Comparison of ENCODE assay signal across 12 cellular contexts in genomic region chr17:83191388-83192160, GRCh38.
DNase-seq lines count a peak whose midpoint lies in the region; ATAC-seq and TF ChIP-seq lines count a peak whose summit lies in the region.
"Had no signal": no experiment of that assay in that cellular context is flagged by ENCODE, and none has a peak within 500 bp of the region (broad histone marks: within the 10 kb centered on the region; RNA-seq: fewer than 3 reads in every experiment).

No MANE protein-coding gene starts in this region.

- intact Hi-C loops in Calu3 (cut with micrococcal nuclease; ENCODE audit: unreplicated experiment): no loop called here
- intact Hi-C loops in left lung (cut with DNase I): no loop called here

- H3K36me3 Mint-ChIP-seq in Calu3 (ENCODE audit: insufficient read depth, unreplicated experiment): no peaks in the 10 kb centered on the region

- H3K27me3 ChIP-seq in RWPE2 (ENCODE audit: insufficient read depth, poor library complexity, severe bottlenecking) (no peaks in the 10 kb centered on the region), left lung (no peaks in the 10 kb centered on the region)

- H3K4me1 ChIP-seq in RWPE2 (ENCODE audit: insufficient read depth, poor library complexity, severe bottlenecking) (no peaks in the 10 kb centered on the region), left lung (peaks cover 9 to 48% of the 10 kb centered on the region in 2 donors)

- H3K36me3 ChIP-seq in RWPE2 (ENCODE audit: low read depth) (no peaks in the 10 kb centered on the region), left lung (no peaks in the 10 kb centered on the region)

- H3K27me3 Mint-ChIP-seq in Calu3 (ENCODE audit: unreplicated experiment): peaks cover 46% of the 10 kb centered on the region

- no TSS peak for BruUV-seq in Calu3 (replicated peaks; lab: Mats Ljungman, UMichigan)

- H3K27ac Mint-ChIP-seq in Calu3 (ENCODE audit: unreplicated experiment): peak overlapping the region; percentile 38

- H3K27ac ChIP-seq in RWPE2 (ENCODE audit: poor library complexity, severe bottlenecking) (no peak overlapping the region), left lung (no peak overlapping the region), skin epidermis (peak overlapping the region in 17 of 21 experiments; percentile 14 to 92 (median 74))

- DNase-seq in Calu3 (no peak), RWPE2 (ENCODE audit: low spot score) (peak; percentile 42), left lung (peak; percentile 30 to 79), SK-N-DZ (ENCODE audit: low spot score) (no peak), NCI-H128 (lab: John Stamatoyannopoulos, UW; ENCODE audit: unreplicated experiment) (no peak), NCI-H2227 treated with DMSO at 0.1 percent for 48 hours (lab: John Stamatoyannopoulos, UW) (no peak)
- DNase-seq: Kasumi-1; NCI-H2081; occipital lobe; stimulated activated CD4-positive, alpha-beta T cell treated with anti-CD3 and anti-CD28 coated beads, Interleukin-4, amount 100 ng/mL, for 24 hours had no signal

- CTCF ChIA-PET in Calu3 (lab: Charles Lee): no interaction called here

- H3K4me3 ChIP-seq in RWPE2 (ENCODE audit: severe bottlenecking): no peak overlapping the region
- H3K4me3 ChIP-seq in left lung: no peak overlapping the region
- H3K4me3 ChIP-seq in skin epidermis: no peak overlapping the region
- H3K4me3 ChIP-seq: dorsolateral prefrontal cortex had no signal

- peaks cover 10% of the 10 kb centered on the region for H3K9me3 Mint-ChIP-seq in Calu3 (ENCODE audit: low read depth, unreplicated experiment)

- H3K4me3 Mint-ChIP-seq in Calu3 (ENCODE audit: low read depth, unreplicated experiment): no peak overlapping the region

- no peak for TF ChIP-seq CTCF in Calu3 (IDR thresholded peaks at IDR 0.05; ENCODE audit: unreplicated experiment)
- TF ChIP-seq CTCF in RWPE2 (IDR thresholded peaks at IDR 0.05; ENCODE audit: poor library complexity, severe bottlenecking): no peak
- no peak for TF ChIP-seq CTCF in left lung (IDR thresholded peaks at IDR 0.05)

- H3K9me3 ChIP-seq in RWPE2 (ENCODE audit: severe bottlenecking) (no peaks in the 10 kb centered on the region), left lung (peaks cover 0 to 3% of the 10 kb centered on the region in 2 donors)

- no peaks in the 10 kb centered on the region for H3K4me1 Mint-ChIP-seq in Calu3 (ENCODE audit: low read depth, unreplicated experiment)

- no peak for ATAC-seq in RWPE2 (ENCODE audit: low read depth)
- ATAC-seq in left lung: no peak

Comparison
In these comparisons a context has a peak if more than half of its experiments do, and no peak if none do; other contexts are left out.
1. DNase-seq: peak in RWPE2 (single experiment) and left lung (2 of 2); none in Calu3 (single experiment), SK-N-DZ (single experiment), NCI-H128 (single experiment) and NCI-H2227 treated with DMSO at 0.1 percent for 48 hours (single experiment).
2. H3K27ac ChIP-seq: peak in skin epidermis (17 of 21); none in RWPE2 (single experiment) and left lung (0 of 2).